26 cellular contexts compared by ENCODE assay signal in genomic region chr9:122368642-122369041, GRCh38.
"Had no signal": no experiment of that assay in that cellular context is flagged by ENCODE, and none has a peak within 500 bp of the region (broad histone marks: within the 10 kb centered on the region; RNA-seq: fewer than 3 reads in every experiment).

No MANE protein-coding gene starts in this region.

- H3K27ac Mint-ChIP-seq: endodermal cell; naive thymus-derived CD8-positive, alpha-beta T cell; nephron progenitor cell; stimulated activated memory B cell treated with anti-CD40 and anti-IgM and Interleukin-4, amounts not matched to agents 10 μg/mL and 1 μg/mL and 100 μg/mL, for 72 hours had no signal

- H3K9me3 Mint-ChIP-seq: stimulated activated memory B cell treated with anti-CD40 and anti-IgM and Interleukin-4, amounts not matched to agents 10 μg/mL and 1 μg/mL and 100 μg/mL, for 72 hours had no signal

- DNase-seq: colonic mucosa; effector CD8-positive, alpha-beta T cell; endodermal cell; foreskin melanocyte; glutamatergic neuron; heart right ventricle; hippocampal formation; kidney glomerular epithelial cell; left ventricle myocardium superior; lower lobe of right lung; naive thymus-derived CD8-positive, alpha-beta T cell; nephron progenitor cell; nucleus accumbens; stimulated activated CD4-positive, alpha-beta T cell treated with anti-CD3 and anti-CD28 coated beads, Interleukin-4, amount 100 ng/mL, for 4 hours; stimulated activated naive CD8-positive, alpha-beta T cell treated with anti-CD3 and anti-CD28 coated beads, Interleukin-15, Interleukin-2, amounts not matched to agents 100 U/mL and 50 U/mL, for 24 hours; thyroid gland; trophoblast cell had no signal

- H3K27ac ChIP-seq: colonic mucosa, heart right ventricle, lower lobe of right lung, prostate gland, right atrium auricular region, thyroid gland had no signal

- H3K4me1 ChIP-seq: colonic mucosa had no signal

- H3K27me3 ChIP-seq: colonic mucosa, esophagus muscularis mucosa, right atrium auricular region, thyroid gland, vagina had no signal

- H3K4me3 ChIP-seq: colonic mucosa, esophagus muscularis mucosa, heart right ventricle, lower lobe of right lung, prostate gland, right atrium auricular region, thyroid gland, vagina had no signal

- H3K36me3 ChIP-seq: colonic mucosa, esophagus muscularis mucosa, heart right ventricle, lower lobe of right lung, prostate gland, right atrium auricular region, thyroid gland, vagina had no signal

- H3K9me3 ChIP-seq: colonic mucosa, esophagus muscularis mucosa, heart right ventricle, lower lobe of right lung, prostate gland, right atrium auricular region, thyroid gland, vagina had no signal

- H3K27me3 Mint-ChIP-seq: dendritic cell treated with granulocyte-macrophage colony-stimulating factor and Interleukin-4, amounts not matched to agents 40 ng/mL and 50 ng/mL, for 4 days; stimulated activated memory B cell treated with anti-CD40 and anti-IgM and Interleukin-4, amounts not matched to agents 10 μg/mL and 1 μg/mL and 100 μg/mL, for 72 hours had no signal

- H3K36me3 Mint-ChIP-seq: naive thymus-derived CD8-positive, alpha-beta T cell; stimulated activated memory B cell treated with anti-CD40 and anti-IgM and Interleukin-4, amounts not matched to agents 10 μg/mL and 1 μg/mL and 100 μg/mL, for 72 hours had no signal

- ATAC-seq: heart right ventricle; left ventricle myocardium superior; lower lobe of right lung; naive thymus-derived CD8-positive, alpha-beta T cell; sciatic nerve; stimulated activated memory B cell treated with anti-CD40 and anti-IgM and Interleukin-4, amounts not matched to agents 10 μg/mL and 1 μg/mL and 100 μg/mL, for 72 hours; stimulated activated naive CD8-positive, alpha-beta T cell treated with anti-CD3 and anti-CD28 coated beads, Interleukin-15, Interleukin-2, amounts not matched to agents 100 U/mL and 50 U/mL, for 24 hours had no signal

- H3K4me3 Mint-ChIP-seq: dendritic cell treated with granulocyte-macrophage colony-stimulating factor and Interleukin-4, amounts not matched to agents 40 ng/mL and 50 ng/mL, for 4 days; endodermal cell; naive thymus-derived CD8-positive, alpha-beta T cell; nephron progenitor cell; stimulated activated memory B cell treated with anti-CD40 and anti-IgM and Interleukin-4, amounts not matched to agents 10 μg/mL and 1 μg/mL and 100 μg/mL, for 72 hours had no signal

- FAIRE-seq: endothelial cell of umbilical vein, islet of Langerhans had no signal
